ENCODE assay signal across 19 cellular contexts in the genomic region with DNA sequence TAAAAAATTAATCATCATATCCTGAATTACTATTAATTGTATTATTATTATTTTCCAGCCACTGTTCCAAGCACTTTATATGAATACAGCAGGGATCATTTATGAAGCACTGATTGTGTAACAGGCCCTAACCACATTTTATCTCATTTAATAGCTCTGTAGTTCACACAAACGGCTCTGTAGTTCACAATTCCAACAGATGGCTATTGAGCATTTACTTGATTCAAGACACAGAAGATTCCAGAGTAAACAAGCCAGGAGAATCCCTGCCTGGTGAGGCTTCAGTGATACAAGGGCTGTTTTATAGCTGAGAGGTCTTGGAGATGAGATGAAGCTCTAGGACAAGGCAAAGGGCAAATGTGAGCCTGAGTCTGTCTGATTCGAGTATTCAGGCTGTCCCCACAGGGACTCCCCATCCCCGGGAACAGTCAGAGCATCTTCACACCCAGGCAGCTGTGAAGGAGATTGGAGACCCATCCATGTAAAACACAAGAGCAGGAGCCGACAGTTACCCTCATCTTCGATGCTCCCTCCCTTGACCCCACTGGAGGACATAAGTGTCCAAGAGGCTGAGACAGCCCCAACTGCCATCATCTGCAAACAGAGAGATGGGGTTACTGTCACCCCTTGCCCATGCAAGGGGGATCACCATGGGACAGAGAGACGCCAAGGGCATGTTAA.
DNase-seq lines count a peak whose midpoint lies in the region; ATAC-seq, FAIRE-seq and TF ChIP-seq lines count a peak whose summit lies in the region.
"Had no signal": no experiment of that assay in that cellular context is flagged by ENCODE, and none has a peak within 500 bp of the region (broad histone marks: within the 10 kb centered on the region; RNA-seq: fewer than 3 reads in every experiment).

No MANE protein-coding gene starts in this region.

- DNase-seq in heart left ventricle: no peak
- no peak for DNase-seq in Right ventricle myocardium superior
- no peak for DNase-seq in bronchial epithelial cell (ENCODE audit: low read depth)
- DNase-seq in iris pigment epithelial cell (ENCODE audit: low read depth): peak; percentile 13
- DNase-seq in urothelium cell line (ENCODE audit: low spot score): no peak
- no peak for DNase-seq in NCI-H748 (lab: John Stamatoyannopoulos, UW; ENCODE audit: unreplicated experiment)
- no peak for DNase-seq in SIG-M5 treated with dmso at 0.1 percent for 504 hours (lab: John Stamatoyannopoulos, UW; ENCODE audit: unreplicated experiment)
- DNase-seq: COR-L47, DMS53, NCI-H187 treated with DMSO at 0.1 percent for 48 hours, NCI-H2171 treated with DMSO at 0.1 percent for 48 hours, NCI-H82, Peyer's patch, SJCRH30 had no signal

- H3K27me3 ChIP-seq in heart left ventricle: peaks cover 0 to 13% (median 2%) of the 10 kb centered on the region in 9 donors
- H3K27me3 ChIP-seq in bronchial epithelial cell (ENCODE audit: control insufficient read depth, insufficient read depth, low read length): no peaks in the 10 kb centered on the region
- H3K27me3 ChIP-seq: Peyer's patch, SJCRH30 had no signal

- intact Hi-C loops in heart left ventricle (cut with DNase I) (loop anchor here in 1 of 10 donors (5.0 kb wide), 1 partner anchor 62 kb away; no protein-coding TSS in a partner anchor), Right ventricle myocardium superior (cut with DNase I) (no loop called here)

- TF ChIP-seq POLR2A in heart left ventricle (IDR thresholded peaks at IDR 0.05): no peak

- peaks cover 0 to 47% (median 12%) of the 10 kb centered on the region in 12 donors for H3K4me1 ChIP-seq in heart left ventricle
- H3K4me1 ChIP-seq: HAP-1, Peyer's patch had no signal

- 63 to 79% (median 72%) methylated on average over 6 of the region's 6 CpGs for WGBS in heart left ventricle, 4 donors

- peak overlapping the region in 8 of 12 donors; percentile 26 to 92 (median 62) for H3K27ac ChIP-seq in heart left ventricle
- H3K27ac ChIP-seq: 22Rv1, Peyer's patch, SJCRH30 had no signal

- no peaks in the 10 kb centered on the region for H3K9me3 ChIP-seq in heart left ventricle
- H3K9me3 ChIP-seq: HAP-1, Peyer's patch, SJCRH30 had no signal

- TF ChIP-seq CTCF in heart left ventricle (IDR thresholded peaks at IDR 0.05): no peak
- no peak for TF ChIP-seq CTCF in bronchial epithelial cell (IDR thresholded peaks at IDR 0.05; ENCODE audit: insufficient read depth, low read length, severe bottlenecking)

- no peaks in the 10 kb centered on the region for H3K36me3 ChIP-seq in heart left ventricle
- H3K36me3 ChIP-seq in bronchial epithelial cell (ENCODE audit: control insufficient read depth, insufficient read depth, low read length): no peaks in the 10 kb centered on the region
- H3K36me3 ChIP-seq: HAP-1, Peyer's patch, SJCRH30 had no signal

- ATAC-seq in heart left ventricle (peak in 3 of 4 donors; percentile 29 to 50 (median 40)), Right ventricle myocardium superior (ENCODE audit: poor library complexity) (no peak), HG02981 (IDR thresholded peaks at IDR 0.05; ENCODE audit: unreplicated experiment) (no peak)
- ATAC-seq: GM12878 had no signal

- H3K4me3 ChIP-seq in heart left ventricle (no peak overlapping the region), bronchial epithelial cell (ENCODE audit: low read depth, low read length) (no peak overlapping the region)
- H3K4me3 ChIP-seq: GM12878, HAP-1, Peyer's patch, SJCRH30 had no signal

- FAIRE-seq in bronchial epithelial cell (lab: Jason Lieb, UNC): peak; percentile 58
- peak; percentile 83 for FAIRE-seq in urothelium cell line (lab: Jason Lieb, UNC)
- FAIRE-seq: GM12878, GM18507 had no signal

Comparison
In these comparisons a context has a peak if more than half of its experiments do, and no peak if none do; other contexts are left out.
1. ATAC-seq: peak in heart left ventricle (3 of 4); none in Right ventricle myocardium superior (single experiment) and HG02981 (single experiment).